ENCODE assay signal across 19 cellular contexts in the genomic region with DNA sequence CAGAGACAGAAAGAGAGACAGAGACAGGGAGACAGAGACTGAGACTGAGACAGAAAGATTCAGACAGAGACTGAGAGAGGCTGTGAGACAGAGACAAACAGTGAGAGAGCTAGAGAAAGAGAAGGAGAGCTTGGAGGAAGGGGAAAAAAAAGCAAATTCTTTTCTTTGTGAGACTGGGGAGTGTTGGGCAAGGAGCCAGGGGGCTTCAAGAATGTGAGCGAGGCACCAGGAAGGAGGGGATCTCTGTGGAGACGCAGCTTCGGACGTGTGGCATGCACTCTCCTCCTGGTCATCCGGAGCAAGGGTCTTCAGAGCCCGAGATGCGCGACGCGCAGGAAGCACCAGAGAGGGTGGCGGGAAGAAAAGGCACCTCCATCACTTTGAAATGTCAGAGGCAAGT.
DNase-seq lines count a peak whose midpoint lies in the region; TF ChIP-seq lines count a peak whose summit lies in the region.
"Had no signal": no experiment of that assay in that cellular context is flagged by ENCODE, and none has a peak within 500 bp of the region (broad histone marks: within the 10 kb centered on the region; RNA-seq: fewer than 3 reads in every experiment).

No MANE protein-coding gene starts in this region.

- no peak overlapping the region for H3K27ac ChIP-seq in sigmoid colon
- H3K27ac ChIP-seq: Peyer's patch, psoas muscle, suprapubic skin had no signal

- 29 to 52% methylated on average over 11 of the region's 11 CpGs for WGBS in sigmoid colon, 2 donors

- H3K27ac Mint-ChIP-seq in activated naive CD4-positive, alpha-beta T cell treated with anti-CD3 and anti-CD28 coated beads, Interleukin-2, amount 50 U/mL, for 24 hours = no peak overlapping the region
- H3K27ac Mint-ChIP-seq in brain (peak overlapping the region; percentile 89 to 95 (median 93)), type B pancreatic cell (peak overlapping the region; percentile 77)
- H3K27ac Mint-ChIP-seq: activated naive CD4-positive, alpha-beta T cell treated with anti-CD3 and anti-CD28 coated beads, Interleukin-2, amount 50 U/mL, for 72 hours had no signal

- H3K27me3 Mint-ChIP-seq in activated naive CD4-positive, alpha-beta T cell treated with anti-CD3 and anti-CD28 coated beads, Interleukin-2, amount 50 U/mL, for 24 hours = peaks cover 22% of the 10 kb centered on the region
- no peaks in the 10 kb centered on the region for H3K27me3 Mint-ChIP-seq in brain
- H3K27me3 Mint-ChIP-seq in type B pancreatic cell = peaks cover 5% of the 10 kb centered on the region

- TF ChIP-seq POLR2A in sigmoid colon (IDR thresholded peaks at IDR 0.05) = no peak

- H3K27me3 ChIP-seq in sigmoid colon = peaks cover 0 to 49% (median 26%) of the 10 kb centered on the region in 3 donors
- H3K27me3 ChIP-seq: Peyer's patch had no signal

- H3K4me3 Mint-ChIP-seq in activated naive CD4-positive, alpha-beta T cell treated with anti-CD3 and anti-CD28 coated beads, Interleukin-2, amount 50 U/mL, for 24 hours = peak overlapping the region; percentile 28
- H3K4me3 Mint-ChIP-seq in brain (peak overlapping the region; percentile 7 to 67 (median 48)), type B pancreatic cell (peak overlapping the region; percentile 76)

- H3K9me3 ChIP-seq in sigmoid colon = no peaks in the 10 kb centered on the region
- H3K9me3 ChIP-seq: Peyer's patch, psoas muscle, suprapubic skin had no signal

- no peaks in the 10 kb centered on the region for H3K9me3 Mint-ChIP-seq in activated naive CD4-positive, alpha-beta T cell treated with anti-CD3 and anti-CD28 coated beads, Interleukin-2, amount 50 U/mL, for 24 hours
- H3K9me3 Mint-ChIP-seq in brain (no peaks in the 10 kb centered on the region), type B pancreatic cell (no peaks in the 10 kb centered on the region)
- H3K9me3 Mint-ChIP-seq: activated naive CD4-positive, alpha-beta T cell treated with anti-CD3 and anti-CD28 coated beads, Interleukin-2, amount 50 U/mL, for 72 hours had no signal

- DNase-seq in activated naive CD4-positive, alpha-beta T cell (lab: John Stamatoyannopoulos, UW) = no peak
- peak; percentile 67 for DNase-seq in midbrain (lab: John Stamatoyannopoulos, UW)
- no peak for DNase-seq in type B pancreatic cell (ENCODE audit: extremely low spot score, unreplicated experiment)
- no peak for DNase-seq in sigmoid colon
- DNase-seq in NCI-H1048 (lab: John Stamatoyannopoulos, UW) = no peak
- no peak for DNase-seq in stimulated activated CD8-positive, alpha-beta memory T cell treated with anti-CD3 and anti-CD28 coated beads, Interleukin-4, amount 100 ng/mL, for 48 hours
- DNase-seq: activated CD8-positive, alpha-beta memory T cell treated with anti-CD3 and anti-CD28 coated beads, Interleukin-2, amount 50 U/mL, for 48 hours; central memory CD4-positive, alpha-beta T cell; COR-L47; foreskin melanocyte; Kasumi-1; NCI-H1694; psoas muscle; stimulated activated CD4-positive, alpha-beta T cell treated with anti-CD3 and anti-CD28 coated beads, Interleukin-15, amount 100 ng/mL, for 24 hours had no signal

- intact Hi-C loops in sigmoid colon (cut with DNase I) = no loop called here

- TF ChIP-seq CTCF in brain (conservative IDR thresholded peaks at IDR 0.05) = no peak
- TF ChIP-seq CTCF in type B pancreatic cell (conservative IDR thresholded peaks at IDR 0.05) = no peak
- TF ChIP-seq CTCF in sigmoid colon (IDR thresholded peaks at IDR 0.05) = no peak

- H3K36me3 ChIP-seq in sigmoid colon = no peaks in the 10 kb centered on the region
- H3K36me3 ChIP-seq: Peyer's patch, suprapubic skin had no signal

- H3K4me3 ChIP-seq in sigmoid colon = no peak overlapping the region
- H3K4me3 ChIP-seq: Peyer's patch, psoas muscle, suprapubic skin had no signal

- peaks cover 6% of the 10 kb centered on the region for H3K4me1 Mint-ChIP-seq in activated naive CD4-positive, alpha-beta T cell treated with anti-CD3 and anti-CD28 coated beads, Interleukin-2, amount 50 U/mL, for 24 hours
- H3K4me1 Mint-ChIP-seq in brain (peaks cover 55% of the 10 kb centered on the region), type B pancreatic cell (ENCODE audit: unreplicated experiment) (peaks cover 22% of the 10 kb centered on the region)

- TF ChIP-seq EP300 in sigmoid colon (IDR thresholded peaks at IDR 0.05) = no peak

- peaks cover 0 to 7% (median 0%) of the 10 kb centered on the region in 4 donors for H3K4me1 ChIP-seq in sigmoid colon
- H3K4me1 ChIP-seq: psoas muscle had no signal

- H3K36me3 Mint-ChIP-seq in activated naive CD4-positive, alpha-beta T cell treated with anti-CD3 and anti-CD28 coated beads, Interleukin-2, amount 50 U/mL, for 24 hours = peaks cover 2% of the 10 kb centered on the region
- H3K36me3 Mint-ChIP-seq in brain = no peaks in the 10 kb centered on the region
- H3K36me3 Mint-ChIP-seq in type B pancreatic cell = no peaks in the 10 kb centered on the region
